ENCODE assay signal across 26 cellular contexts in the genomic region with DNA sequence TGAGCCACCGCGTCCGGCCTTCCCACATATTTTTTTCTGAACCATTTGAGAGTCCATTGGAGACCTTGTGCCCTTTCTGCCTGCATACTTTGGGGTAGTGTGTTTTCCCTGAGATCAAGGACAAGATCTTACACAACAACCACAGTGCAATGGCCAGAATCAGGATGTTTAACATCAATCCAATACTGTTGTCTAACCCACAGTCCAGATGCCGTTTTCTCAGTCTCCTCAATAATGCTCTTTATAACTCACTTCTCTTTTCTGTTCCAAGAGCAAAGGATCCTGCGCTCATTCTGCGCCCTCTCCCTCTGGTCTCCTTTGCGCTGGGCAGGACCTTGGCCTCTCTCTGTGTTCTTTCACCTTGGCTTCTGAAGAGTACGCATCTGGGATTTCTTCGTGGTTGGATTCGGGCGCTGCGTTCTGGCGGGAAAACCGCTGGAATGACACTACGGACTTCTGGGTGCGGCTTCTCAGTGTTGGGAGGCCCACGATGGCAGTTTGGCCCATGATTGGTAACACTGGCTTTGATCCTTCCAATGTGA.
"Had no signal": no experiment of that assay in that cellular context is flagged by ENCODE, and none has a peak within 500 bp of the region (broad histone marks: within the 10 kb centered on the region; RNA-seq: fewer than 3 reads in every experiment).

No MANE protein-coding gene starts in this region.

- H3K27me3 ChIP-seq: brain microvascular endothelial cell had no signal

- H3K27ac Mint-ChIP-seq: activated CD4-positive, alpha-beta memory T cell treated with anti-CD3 and anti-CD28 coated beads, Interleukin-2, amount 10 ng/mL, durations not matched to agents 7 days and 5 days; activated CD8-positive, alpha-beta memory T cell treated with anti-CD3 and anti-CD28 coated beads, Interleukin-2, amount 10 ng/mL, durations not matched to agents 7 days and 5 days; activated naive CD4-positive, alpha-beta T cell treated with anti-CD3 and anti-CD28 coated beads, Interleukin-2, amount 10 ng/mL, durations not matched to agents 7 days and 5 days; activated naive CD8-positive, alpha-beta T cell; activated naive CD8-positive, alpha-beta T cell treated with anti-CD3 and anti-CD28 coated beads, Interleukin-2, amount 50 U/mL, for 24 hours had no signal

- H3K4me3 Mint-ChIP-seq: activated CD4-positive, alpha-beta memory T cell treated with anti-CD3 and anti-CD28 coated beads, Interleukin-2, amount 10 ng/mL, durations not matched to agents 7 days and 5 days; activated CD8-positive, alpha-beta memory T cell treated with anti-CD3 and anti-CD28 coated beads, Interleukin-2, amount 10 ng/mL, durations not matched to agents 7 days and 5 days; activated naive CD4-positive, alpha-beta T cell treated with anti-CD3 and anti-CD28 coated beads, Interleukin-2, amount 10 ng/mL, durations not matched to agents 7 days and 5 days; activated naive CD8-positive, alpha-beta T cell; activated naive CD8-positive, alpha-beta T cell treated with anti-CD3 and anti-CD28 coated beads, Interleukin-2, amount 50 U/mL, for 24 hours had no signal

- H3K27ac ChIP-seq: brain microvascular endothelial cell had no signal

- H3K36me3 Mint-ChIP-seq: activated CD8-positive, alpha-beta memory T cell treated with anti-CD3 and anti-CD28 coated beads, Interleukin-2, amount 10 ng/mL, durations not matched to agents 7 days and 5 days; activated naive CD4-positive, alpha-beta T cell treated with anti-CD3 and anti-CD28 coated beads, Interleukin-2, amount 10 ng/mL, durations not matched to agents 7 days and 5 days; activated naive CD8-positive, alpha-beta T cell had no signal

- H3K36me3 ChIP-seq: brain microvascular endothelial cell had no signal

- H3K9me3 Mint-ChIP-seq: activated CD4-positive, alpha-beta memory T cell treated with anti-CD3 and anti-CD28 coated beads, Interleukin-2, amount 10 ng/mL, durations not matched to agents 7 days and 5 days; activated naive CD4-positive, alpha-beta T cell treated with anti-CD3 and anti-CD28 coated beads, Interleukin-2, amount 10 ng/mL, durations not matched to agents 7 days and 5 days; activated naive CD8-positive, alpha-beta T cell treated with anti-CD3 and anti-CD28 coated beads, Interleukin-2, amount 50 U/mL, for 24 hours had no signal

- DNase-seq: activated CD4-positive, alpha-beta memory T cell treated with anti-CD3 and anti-CD28 coated beads, Interleukin-2, amount 10 ng/mL, durations not matched to agents 7 days and 5 days; activated CD4-positive, alpha-beta T cell treated with anti-CD3 and anti-CD28 coated beads for 1 hour; activated CD4-positive, alpha-beta T cell treated with anti-CD3 and anti-CD28 coated beads for 48 hours; activated CD8-positive, alpha-beta memory T cell treated with anti-CD3 and anti-CD28 coated beads for 24 hours; activated CD8-positive, alpha-beta memory T cell treated with anti-CD3 and anti-CD28 coated beads, Interleukin-2, amount 10 ng/mL, durations not matched to agents 7 days and 5 days; activated CD8-positive, alpha-beta memory T cell treated with anti-CD3 and anti-CD28 coated beads, Interleukin-2, amount 50 U/mL, for 48 hours; activated effector memory CD4-positive, alpha-beta T cell treated with Interleukin-2 at 50 U/mL for 16 hours; activated naive CD4-positive, alpha-beta T cell treated with anti-CD3 and anti-CD28 coated beads, Interleukin-2, amount 10 ng/mL, durations not matched to agents 7 days and 5 days; activated naive CD8-positive, alpha-beta T cell treated with anti-CD3 and anti-CD28 coated beads, Interleukin-2, amount 50 U/mL, for 24 hours; activated T-cell treated with anti-CD3 and anti-CD28 coated beads, Interleukin-2, amount 50 U/mL, for 48 hours; anterior cingulate cortex; brain microvascular endothelial cell; central memory CD4-positive, alpha-beta T cell; NCI-H1092; NCI-H146; NCI-H187; NCI-H2029 treated with DMSO at 0.1 percent for 48 hours; NCI-H2107; NCI-H2171; NCI-H510A; NCI-H526; NCI-H748 treated with DMSO at 0.1 percent for 48 hours; NK-92 treated with Interleukin-12 subunit alpha and Interleukin-12 subunit beta, amount 100 ng/mL, for 24 hours; Right ventricle myocardium superior; T1000 had no signal

- ATAC-seq: activated CD8-positive, alpha-beta memory T cell treated with anti-CD3 and anti-CD28 coated beads, Interleukin-2, amount 10 ng/mL, durations not matched to agents 7 days and 5 days; activated naive CD8-positive, alpha-beta T cell treated with anti-CD3 and anti-CD28 coated beads, Interleukin-2, amount 50 U/mL, for 24 hours had no signal
